Comparison of ENCODE assay signal across 9 cellular contexts in genomic region chr11:73402834-73403185, GRCh38. TPM values are rescaled to one million over a fixed set of nuclear protein-coding genes. Genes with fewer than 3 reads are reported as not detected.
A peak's percentile ranks its signal among the peaks of the same experiment; 100 is the strongest.
DNase-seq lines count a peak whose midpoint lies in the region; ATAC-seq and TF ChIP-seq lines count a peak whose summit lies in the region.
"Had no signal": no experiment of that assay in that cellular context is flagged by ENCODE, and none has a peak within 500 bp of the region (broad histone marks: within the 10 kb centered on the region; RNA-seq: fewer than 3 reads in every experiment).

No MANE protein-coding gene starts in this region.

- CTCF ChIA-PET in A673 (lab: Charles Lee), result interaction anchor here (0.6 to 1.2 kb wide), 5 partner anchors 10 to 258 kb away, joined by 3 read pairs; no protein-coding TSS in a partner anchor

- no peak for ATAC-seq in effector memory CD8-positive, alpha-beta T cell (replicated peaks)
- ATAC-seq in psoas muscle (no peak), HG03521 (IDR thresholded peaks at IDR 0.05; ENCODE audit: unreplicated experiment) (no peak)
- ATAC-seq: activated T-cell treated with anti-CD3 and anti-CD28 coated beads, Interleukin-2, amount 50 U/mL, for 4 hours had no signal

- intact Hi-C loops in A673 (cut with micrococcal nuclease; ENCODE audit: unreplicated experiment) (loop anchor here (5.0 kb wide), 1 partner anchor 529 kb away; no protein-coding TSS in a partner anchor), psoas muscle (cut with DNase I) (no loop called here)

- H3K36me3 Mint-ChIP-seq in effector memory CD8-positive, alpha-beta T cell (ENCODE audit: insufficient read depth), result peaks cover 52% of the 10 kb centered on the region
- H3K36me3 Mint-ChIP-seq in immature natural killer cell, result peaks cover 0 to 6% (median 5%) of the 10 kb centered on the region in 3 donors

- H3K27ac ChIP-seq in A673 (ENCODE audit: low read depth, low read length, poor library complexity, severe bottlenecking) (no peak overlapping the region), psoas muscle (no peak overlapping the region)

- H3K4me1 ChIP-seq in A673 (ENCODE audit: insufficient read depth, low read length, poor library complexity, severe bottlenecking) (no peaks in the 10 kb centered on the region), psoas muscle (peaks cover 6% of the 10 kb centered on the region)

- BruUV-seq in A673 (replicated peaks; lab: Mats Ljungman, UMichigan), result no TSS peak

- peak overlapping the region; percentile 56 to 74 for H3K27ac Mint-ChIP-seq in effector memory CD8-positive, alpha-beta T cell
- peak overlapping the region in 2 of 6 donors; percentile 29 to 46 for H3K27ac Mint-ChIP-seq in immature natural killer cell

- H3K36me3 ChIP-seq in A673 (ENCODE audit: insufficient read depth, low read length, poor library complexity, severe bottlenecking), result no peaks in the 10 kb centered on the region
- H3K36me3 ChIP-seq in psoas muscle (ENCODE audit: insufficient read depth in 1 of 2, low read depth in 1 of 2), result peaks cover 0 to 33% of the 10 kb centered on the region in 2 donors

- H3K9me3 ChIP-seq in A673 (ENCODE audit: low read depth, low read length, poor library complexity, severe bottlenecking) (no peaks in the 10 kb centered on the region), psoas muscle (no peaks in the 10 kb centered on the region)

- no peaks in the 10 kb centered on the region for H3K4me1 Mint-ChIP-seq in effector memory CD8-positive, alpha-beta T cell (ENCODE audit: low read depth in 2 of 2)
- H3K4me1 Mint-ChIP-seq in immature natural killer cell, result no peaks in the 10 kb centered on the region

- H3K27me3 ChIP-seq in A673 (replicated peaks; ENCODE audit: insufficient read depth, low read depth, low read length, poor library complexity), result no peaks in the 10 kb centered on the region
- H3K27me3 ChIP-seq in psoas muscle (ENCODE audit: insufficient read depth in 3 of 3, low read length in 2 of 3), result no peaks in the 10 kb centered on the region

- DNase-seq in A673 (ENCODE audit: low spot score), result peak; percentile 60
- DNase-seq in DMS53 (lab: John Stamatoyannopoulos, UW), result peak; percentile 75
- DNase-seq in NCI-H69 (lab: John Stamatoyannopoulos, UW), result peak; percentile 32
- DNase-seq in effector memory CD8-positive, alpha-beta T cell, result no peak
- DNase-seq in psoas muscle, result no peak
- no peak for DNase-seq in immature natural killer cell
- DNase-seq in mucosa of gallbladder (ENCODE audit: low spot score), result no peak
- DNase-seq: activated T-cell treated with anti-CD3 and anti-CD28 coated beads, Interleukin-2, amount 50 U/mL, for 4 hours had no signal

- H3K27me3 Mint-ChIP-seq in effector memory CD8-positive, alpha-beta T cell, result no peaks in the 10 kb centered on the region
- H3K27me3 Mint-ChIP-seq in immature natural killer cell (ENCODE audit: low read depth in 3 of 3), result peaks cover 2 to 4% (median 3%) of the 10 kb centered on the region in 3 donors

- WGBS in psoas muscle, 3 donors, result 58 to 92% (median 66%) methylated on average over 1 of the region's 1 CpG

- peak; percentile 26; the same call in 1 of the 2 replicates for TF ChIP-seq CTCF in A673 (conservative IDR thresholded peaks at IDR 0.05; ENCODE audit: low read depth, low read length)
- no peak for TF ChIP-seq CTCF in psoas muscle (IDR thresholded peaks at IDR 0.05)

- no peaks in the 10 kb centered on the region for H3K9me3 Mint-ChIP-seq in effector memory CD8-positive, alpha-beta T cell
- no peaks in the 10 kb centered on the region for H3K9me3 Mint-ChIP-seq in immature natural killer cell
- H3K9me3 Mint-ChIP-seq: activated T-cell treated with anti-CD3 and anti-CD28 coated beads, Interleukin-2, amount 50 U/mL, for 4 hours had no signal

- POLR2A ChIA-PET in A673 (lab: Charles Lee; ENCODE audit: low non-redundant PET), result no interaction called here

- H3K4me3 ChIP-seq in A673 (ENCODE audit: low read depth, low read length, poor library complexity, severe bottlenecking) (no peak overlapping the region), psoas muscle (no peak overlapping the region)

- no peak overlapping the region for H3K4me3 Mint-ChIP-seq in effector memory CD8-positive, alpha-beta T cell
- no peak overlapping the region for H3K4me3 Mint-ChIP-seq in immature natural killer cell
- H3K4me3 Mint-ChIP-seq: activated T-cell treated with anti-CD3 and anti-CD28 coated beads, Interleukin-2, amount 50 U/mL, for 4 hours had no signal

RNA-seq across cellular contexts. Expression of gene RELT, which starts 26.6 kb away (rescaled TPM):
- total RNA-seq in A673 (2021) (16.2 and 20.9 TPM in 2 replicates), psoas muscle (10 to 100 TPM in 3 of 4 donors, 1 to 10 TPM in 1; 9.0 to 33.0 (median 17.2) TPM), mucosa of gallbladder (5.9 TPM)
- polyA plus RNA-seq in psoas muscle (10 to 100 TPM in 2 of 3 donors, 1 to 10 TPM in 1; 4.9 to 15.8 (median 15.5) TPM), immature natural killer cell (1 to 10 TPM; 2.8 to 5.4 (median 3.6) TPM)

Comparison
In these comparisons a context has a peak if more than half of its experiments do, and no peak if none do; other contexts are left out.
1. DNase-seq: peak in A673 (single experiment), DMS53 (single experiment) and NCI-H69 (single experiment); none in effector memory CD8-positive, alpha-beta T cell (0 of 3), psoas muscle (0 of 2), immature natural killer cell (0 of 3) and mucosa of gallbladder (single experiment).